Comparison of ENCODE assay signal across 23 cellular contexts in genomic region chr3:135779590-135780235, GRCh38.
DNase-seq lines count a peak whose midpoint lies in the region; ATAC-seq lines count a peak whose summit lies in the region.
"Had no signal": no experiment of that assay in that cellular context is flagged by ENCODE, and none has a peak within 500 bp of the region (broad histone marks: within the 10 kb centered on the region; RNA-seq: fewer than 3 reads in every experiment).

No MANE protein-coding gene starts in this region.

- no peaks in the 10 kb centered on the region for H3K4me1 Mint-ChIP-seq in activated naive CD4-positive, alpha-beta T cell treated with anti-CD3 and anti-CD28 coated beads for 36 hours (ENCODE audit: low read depth)
- H3K4me1 Mint-ChIP-seq: CD4-positive, alpha-beta memory T cell; H9 had no signal

- no peak overlapping the region for H3K4me3 Mint-ChIP-seq in activated naive CD4-positive, alpha-beta T cell treated with anti-CD3 and anti-CD28 coated beads for 36 hours
- H3K4me3 Mint-ChIP-seq: CD4-positive, alpha-beta memory T cell; H9; HFFc6; IgD-negative memory B cell had no signal

- intact Hi-C loops in Right ventricle myocardium superior (cut with DNase I) (no loop called here), left ventricle myocardium superior (cut with micrococcal nuclease) (no loop called here)
- intact Hi-C loops in activated naive CD4-positive, alpha-beta T cell treated with anti-CD3 and anti-CD28 coated beads for 36 hours (cut with micrococcal nuclease) = no loop called here

- no peak overlapping the region for H3K27ac Mint-ChIP-seq in activated naive CD4-positive, alpha-beta T cell treated with anti-CD3 and anti-CD28 coated beads for 36 hours
- H3K27ac Mint-ChIP-seq: CD4-positive, alpha-beta memory T cell; H9; HFFc6 had no signal

- H3K36me3 Mint-ChIP-seq in activated naive CD4-positive, alpha-beta T cell treated with anti-CD3 and anti-CD28 coated beads for 36 hours (ENCODE audit: low read depth) = no peaks in the 10 kb centered on the region
- H3K36me3 Mint-ChIP-seq: CD4-positive, alpha-beta memory T cell; IgD-negative memory B cell had no signal

- CTCF ChIA-PET in activated naive CD4-positive, alpha-beta T cell treated with anti-CD3 and anti-CD28 coated beads for 36 hours (lab: Charles Lee) = no interaction called here

- H3K9me3 Mint-ChIP-seq in activated naive CD4-positive, alpha-beta T cell treated with anti-CD3 and anti-CD28 coated beads for 36 hours = no peaks in the 10 kb centered on the region
- H3K9me3 Mint-ChIP-seq: H9, HFFc6, IgD-negative memory B cell had no signal

- DNase-seq in Right ventricle myocardium superior (no peak), left ventricle myocardium superior (no peak), astrocyte of the hippocampus (ENCODE audit: low read depth, low spot score) (peak; percentile 50), inferior parietal cortex (ENCODE audit: extremely low spot score) (peak; percentile 60), superior temporal gyrus (ENCODE audit: extremely low spot score) (peak; percentile 56), AML-193 (lab: John Stamatoyannopoulos, UW) (no peak)
- DNase-seq in stimulated activated CD4-positive, alpha-beta T cell treated with anti-CD3 and anti-CD28 coated beads, Interleukin-4, amount 100 ng/mL, for 24 hours = no peak
- DNase-seq in activated naive CD4-positive, alpha-beta T cell treated with anti-CD3 and anti-CD28 coated beads for 36 hours = no peak
- DNase-seq: CD4-positive, alpha-beta memory T cell; COR-L47; DMS53; GM23248; H9; HFFc6; NCI-H1048; NCI-H1417; NCI-H1694; NCI-H2029 treated with DMSO at 0.1 percent for 48 hours; NCI-H2227 treated with DMSO at 0.1 percent for 48 hours; NCI-H526 treated with DMSO at 0.1 percent for 48 hours; PC-9; SHP77 had no signal

- ATAC-seq in Right ventricle myocardium superior (ENCODE audit: poor library complexity) (peak; percentile 29), left ventricle myocardium superior (no peak)

- no peaks in the 10 kb centered on the region for H3K27me3 Mint-ChIP-seq in activated naive CD4-positive, alpha-beta T cell treated with anti-CD3 and anti-CD28 coated beads for 36 hours (ENCODE audit: low read depth)
- H3K27me3 Mint-ChIP-seq: CD4-positive, alpha-beta memory T cell had no signal

Comparison
In these comparisons a context has a peak if more than half of its experiments do, and no peak if none do; other contexts are left out.
1. DNase-seq: peak in astrocyte of the hippocampus (single experiment), inferior parietal cortex (single experiment) and superior temporal gyrus (single experiment); none in Right ventricle myocardium superior (single experiment), left ventricle myocardium superior (single experiment), stimulated activated CD4-positive, alpha-beta T cell treated with anti-CD3 and anti-CD28 coated beads, Interleukin-4, amount 100 ng/mL, for 24 hours (single experiment), activated naive CD4-positive, alpha-beta T cell treated with anti-CD3 and anti-CD28 coated beads for 36 hours (single experiment) and AML-193 (0 of 2).